In the genomic region with DNA sequence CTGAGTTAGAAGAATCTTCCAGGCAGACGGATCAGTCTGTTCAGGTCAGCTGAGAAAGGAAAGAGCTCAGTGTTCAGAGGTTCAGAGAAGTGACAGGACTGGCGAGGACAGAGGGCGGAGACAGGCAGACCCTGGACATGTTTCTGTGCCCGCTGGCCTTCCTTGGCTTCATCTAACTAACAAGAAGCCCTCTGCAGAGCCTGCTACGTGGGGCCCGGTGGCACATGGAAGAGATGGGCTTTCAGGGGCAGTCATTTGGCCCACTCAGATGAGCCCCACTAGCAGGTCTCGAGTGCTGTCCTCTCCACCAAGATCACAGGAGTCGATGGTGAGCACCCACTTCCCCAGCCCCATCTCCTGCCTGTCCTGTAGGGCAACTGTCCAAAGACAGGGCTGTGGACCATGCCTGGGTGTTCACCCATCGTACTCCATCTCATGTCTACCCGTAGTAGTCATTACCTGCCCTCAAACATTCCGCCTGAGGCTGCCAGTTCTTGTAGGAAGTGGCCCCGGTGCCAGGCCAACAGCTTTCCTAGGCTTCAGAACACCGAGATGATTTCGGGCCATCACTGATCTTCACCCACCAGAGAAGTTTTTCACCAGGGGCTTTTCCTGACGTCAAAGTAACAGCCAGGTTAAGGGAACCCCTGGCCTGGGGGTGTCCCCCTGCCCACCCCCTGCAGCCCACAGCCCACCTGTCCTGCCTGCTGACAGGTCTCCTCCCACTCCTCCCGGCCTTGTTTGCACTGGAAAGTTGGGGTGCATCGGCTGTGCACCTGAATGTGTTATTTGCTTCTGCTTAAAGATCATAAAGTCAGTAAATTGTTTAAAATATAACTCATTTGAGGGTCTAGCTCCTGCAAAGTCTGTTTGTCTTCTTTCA, we compare ENCODE assay signal across 1 cellular context.
TF ChIP-seq lines count a peak whose summit lies in the region.

No MANE protein-coding gene starts in this region.

TF ChIP-seq in GM23338, 12 proteins besides CTCF, POLR2A, EP300 and RAD21:
- TF ChIP-seq CREB1 (CRISPR knock-in tag; IDR thresholded peaks at IDR 0.05; ENCODE audit: low read depth) = no peak
- no peak for TF ChIP-seq ZNF331 (CRISPR knock-in tag; IDR thresholded peaks at IDR 0.05; ENCODE audit: low read depth)
- TF ChIP-seq NANOG (IDR thresholded peaks at IDR 0.05; ENCODE audit: borderline replicate concordance) = no peak
- no peak for TF ChIP-seq STAT1 (IDR thresholded peaks at IDR 0.05; ENCODE audit: unreplicated experiment)
- TF ChIP-seq, protein P1, sequence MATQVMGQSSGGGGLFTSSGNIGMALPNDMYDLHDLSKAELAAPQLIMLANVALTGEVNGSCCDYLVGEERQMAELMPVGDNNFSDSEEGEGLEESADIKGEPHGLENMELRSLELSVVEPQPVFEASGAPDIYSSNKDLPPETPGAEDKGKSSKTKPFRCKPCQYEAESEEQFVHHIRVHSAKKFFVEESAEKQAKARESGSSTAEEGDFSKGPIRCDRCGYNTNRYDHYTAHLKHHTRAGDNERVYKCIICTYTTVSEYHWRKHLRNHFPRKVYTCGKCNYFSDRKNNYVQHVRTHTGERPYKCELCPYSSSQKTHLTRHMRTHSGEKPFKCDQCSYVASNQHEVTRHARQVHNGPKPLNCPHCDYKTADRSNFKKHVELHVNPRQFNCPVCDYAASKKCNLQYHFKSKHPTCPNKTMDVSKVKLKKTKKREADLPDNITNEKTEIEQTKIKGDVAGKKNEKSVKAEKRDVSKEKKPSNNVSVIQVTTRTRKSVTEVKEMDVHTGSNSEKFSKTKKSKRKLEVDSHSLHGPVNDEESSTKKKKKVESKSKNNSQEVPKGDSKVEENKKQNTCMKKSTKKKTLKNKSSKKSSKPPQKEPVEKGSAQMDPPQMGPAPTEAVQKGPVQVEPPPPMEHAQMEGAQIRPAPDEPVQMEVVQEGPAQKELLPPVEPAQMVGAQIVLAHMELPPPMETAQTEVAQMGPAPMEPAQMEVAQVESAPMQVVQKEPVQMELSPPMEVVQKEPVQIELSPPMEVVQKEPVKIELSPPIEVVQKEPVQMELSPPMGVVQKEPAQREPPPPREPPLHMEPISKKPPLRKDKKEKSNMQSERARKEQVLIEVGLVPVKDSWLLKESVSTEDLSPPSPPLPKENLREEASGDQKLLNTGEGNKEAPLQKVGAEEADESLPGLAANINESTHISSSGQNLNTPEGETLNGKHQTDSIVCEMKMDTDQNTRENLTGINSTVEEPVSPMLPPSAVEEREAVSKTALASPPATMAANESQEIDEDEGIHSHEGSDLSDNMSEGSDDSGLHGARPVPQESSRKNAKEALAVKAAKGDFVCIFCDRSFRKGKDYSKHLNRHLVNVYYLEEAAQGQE (IDR thresholded peaks at IDR 0.05; ENCODE audit: unreplicated experiment) = no peak
TF ChIP-seq in GM23338: peak in this region for 0.
